In the genomic region with DNA sequence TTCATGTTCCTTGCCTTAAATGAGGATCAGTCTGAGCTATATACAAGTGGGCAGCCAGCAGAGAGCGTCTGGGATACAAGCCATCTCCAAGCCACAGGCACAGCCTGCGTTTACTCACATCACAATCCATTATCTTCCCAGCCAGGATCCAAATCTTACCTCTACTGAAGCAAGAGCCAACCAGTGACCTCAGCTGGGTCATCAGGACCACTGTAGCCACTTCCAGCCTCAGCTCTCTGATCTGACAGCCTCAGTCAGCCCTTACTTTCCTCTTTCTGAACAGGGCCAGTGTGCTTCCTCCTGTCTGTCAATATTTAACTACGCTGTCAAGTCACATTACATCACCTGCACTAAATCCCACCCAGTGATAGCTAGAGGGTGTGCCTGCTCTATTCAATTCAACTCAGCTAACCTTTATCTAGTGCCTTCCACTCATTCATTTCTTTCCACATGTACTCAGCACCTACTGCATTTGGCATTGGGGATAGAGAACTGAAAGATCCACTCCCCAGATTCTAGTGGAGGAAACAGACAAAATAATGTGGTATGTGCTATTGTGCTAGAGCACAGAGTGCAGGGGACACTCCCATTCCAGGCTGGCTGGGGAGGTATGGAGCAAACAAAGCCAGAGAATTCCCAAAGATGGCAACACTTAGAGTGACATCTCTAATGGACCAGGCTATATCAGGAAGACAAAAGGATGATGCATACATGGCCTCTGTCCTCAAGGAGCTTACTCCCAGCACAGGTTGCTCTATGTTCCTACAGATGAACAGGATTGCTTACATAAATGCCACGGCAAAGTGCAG, we compare ENCODE assay signal across 8 cellular contexts.
DNase-seq lines count a peak whose midpoint lies in the region; ATAC-seq, FAIRE-seq and TF ChIP-seq lines count a peak whose summit lies in the region.

No MANE protein-coding gene starts in this region.

- H3K4me3 ChIP-seq in A549: peak overlapping the region; percentile 25; the same call in 1 of the 3 replicates
- H3K4me3 ChIP-seq in rectal smooth muscle tissue (ENCODE audit: low read length): peak overlapping the region; percentile 24

- peak in 1 of 2 experiments; percentile 20; a peak in 1 of 5 replicates for TF ChIP-seq EP300 in A549 (IDR thresholded peaks at IDR 0.05)

- TF ChIP-seq RAD21 in A549 (conservative IDR thresholded peaks at IDR 0.05 in 1 of 2, IDR thresholded peaks at IDR 0.05 in 1 of 2): peak; percentile 24 to 38; a peak in 4 of 5 replicates

- no peaks in the 10 kb centered on the region for H3K9me3 ChIP-seq in A549

- no peaks in the 10 kb centered on the region for H3K27me3 ChIP-seq in rectal smooth muscle tissue (ENCODE audit: control insufficient read depth, insufficient read depth, low read length)

- TF ChIP-seq POLR2A in A549 (IDR thresholded peaks at IDR 0.05; ENCODE audit: low read length): no peak

- peak in 1 of 2 experiments; percentile 59 for DNase-seq in A549 (ENCODE audit: low read depth in 1 of 2, low spot score in 1 of 2)
- DNase-seq in cerebellum (ENCODE audit: low spot score): peak; percentile 7
- DNase-seq in NOMO-1 treated with DMSO at 0.1 percent for 48 hours (lab: John Stamatoyannopoulos, UW; ENCODE audit: unreplicated experiment): no peak
- no peak for DNase-seq in activated CD4-positive, alpha-beta T cell treated with anti-CD3 and anti-CD28 coated beads for 4 hours
- no peak for DNase-seq in HCEC 1CT

- peak; percentile 31 for TF ChIP-seq CTCF in A549 (IDR thresholded peaks at IDR 0.05)

- no peaks in the 10 kb centered on the region for H3K36me3 ChIP-seq in rectal smooth muscle tissue (ENCODE audit: control insufficient read depth, insufficient read depth, low read length)

- H3K27ac ChIP-seq in A549 (peak overlapping the region; percentile 58 to 81), rectal smooth muscle tissue (ENCODE audit: low read depth, low read length) (no peak overlapping the region)

- WGBS in A549 (ENCODE audit: missing lambda C conversion rate): 13% methylated on average over 4 of the region's 4 CpGs

- peak overlapping the region; percentile 78 for H3K4me2 ChIP-seq in A549

- POLR2A ChIA-PET in A549 (lab: Yijun Ruan, JAX): no interaction called here

- ATAC-seq in A549 (peak; percentile 88 to 89), GM19438 (IDR thresholded peaks at IDR 0.05; ENCODE audit: low read depth, unreplicated experiment) (peak; percentile 91), HG03460 (IDR thresholded peaks at IDR 0.05; ENCODE audit: unreplicated experiment) (peak; percentile 96)

- FAIRE-seq in A549 (lab: Jason Lieb, UNC): peak; percentile 77

- H3K4me1 ChIP-seq in A549 (peaks cover 69% of the 10 kb centered on the region), rectal smooth muscle tissue (ENCODE audit: control insufficient read depth, insufficient read depth, low read length) (no peaks in the 10 kb centered on the region)

- CTCF ChIA-PET in A549 (lab: Yijun Ruan, JAX): interaction anchor here (1.4 to 2.1 kb wide), 4 partner anchors 10 to 422 kb away, joined by 3 to 7 read pairs (median 6); no protein-coding TSS in a partner anchor

- H3K9ac ChIP-seq in rectal smooth muscle tissue (ENCODE audit: low read length): no peak overlapping the region

TF ChIP-seq in A549, 52 proteins besides CTCF, POLR2A, EP300 and RAD21:
- TF ChIP-seq ESRRA (IDR thresholded peaks at IDR 0.05; ENCODE audit: borderline replicate concordance, low read length): no peak
- TF ChIP-seq SMC3 (IDR thresholded peaks at IDR 0.05): peak; percentile 33; the same call in 2 of the 3 replicates
- TF ChIP-seq, protein P1, sequence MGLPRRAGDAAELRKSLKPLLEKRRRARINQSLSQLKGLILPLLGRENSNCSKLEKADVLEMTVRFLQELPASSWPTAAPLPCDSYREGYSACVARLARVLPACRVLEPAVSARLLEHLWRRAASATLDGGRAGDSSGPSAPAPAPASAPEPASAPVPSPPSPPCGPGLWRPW (IDR thresholded peaks at IDR 0.05): no peak
- TF ChIP-seq, protein P2, sequence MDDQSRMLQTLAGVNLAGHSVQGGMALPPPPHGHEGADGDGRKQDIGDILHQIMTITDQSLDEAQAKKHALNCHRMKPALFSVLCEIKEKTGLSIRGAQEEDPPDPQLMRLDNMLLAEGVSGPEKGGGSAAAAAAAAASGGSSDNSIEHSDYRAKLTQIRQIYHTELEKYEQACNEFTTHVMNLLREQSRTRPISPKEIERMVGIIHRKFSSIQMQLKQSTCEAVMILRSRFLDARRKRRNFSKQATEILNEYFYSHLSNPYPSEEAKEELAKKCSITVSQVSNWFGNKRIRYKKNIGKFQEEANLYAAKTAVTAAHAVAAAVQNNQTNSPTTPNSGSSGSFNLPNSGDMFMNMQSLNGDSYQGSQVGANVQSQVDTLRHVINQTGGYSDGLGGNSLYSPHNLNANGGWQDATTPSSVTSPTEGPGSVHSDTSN (IDR thresholded peaks at IDR 0.05): no peak
